17 cellular contexts compared by ENCODE assay signal in the genomic region with DNA sequence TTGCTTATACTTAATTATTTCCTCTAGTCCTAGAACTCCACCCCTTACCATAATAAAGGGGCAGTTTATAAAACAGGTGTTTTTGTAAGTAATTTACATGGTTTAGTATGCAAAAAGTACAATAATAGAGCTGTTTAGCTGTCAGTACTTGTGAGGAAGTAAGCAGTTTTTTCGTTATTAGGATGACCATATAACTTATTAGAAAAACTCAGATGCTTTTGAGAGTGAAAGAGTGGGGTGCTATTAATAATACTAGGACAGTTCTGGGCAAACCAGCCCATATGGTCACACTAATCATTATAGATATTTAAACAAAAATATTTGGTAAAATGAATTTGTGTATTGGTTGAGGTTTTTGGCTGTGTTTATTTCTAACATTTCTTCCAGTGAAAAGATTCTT.
A peak's percentile ranks its signal among the peaks of the same experiment; 100 is the strongest.
DNase-seq lines count a peak whose midpoint lies in the region; ATAC-seq and TF ChIP-seq lines count a peak whose summit lies in the region.
"Had no signal": no experiment of that assay in that cellular context is flagged by ENCODE, and none has a peak within 500 bp of the region (broad histone marks: within the 10 kb centered on the region; RNA-seq: fewer than 3 reads in every experiment).

No MANE protein-coding gene starts in this region.

- POLR2A ChIA-PET in HEK293T (lab: Yijun Ruan, JAX), result no interaction called here

- 89 to 94% methylated on average over 1 of the region's 1 CpG for WGBS in testis, 2 donors

- intact Hi-C loops in testis (cut with DNase I; ENCODE audit: low total_unique reads), result no loop called here
- intact Hi-C loops in CD14-positive monocyte (cut with micrococcal nuclease), result no loop called here

- peaks cover 12 to 18% of the 10 kb centered on the region in 2 donors for H3K36me3 Mint-ChIP-seq in CD14-positive monocyte

- DNase-seq in GM12865 (ENCODE audit: low read depth), result peak; percentile 35
- DNase-seq in iPS-NIHi11 (ENCODE audit: low spot score), result no peak
- DNase-seq in testis, result no peak
- DNase-seq in CD14-positive monocyte (ENCODE audit: low spot score), result no peak
- DNase-seq in HEK293T (ENCODE audit: extremely low spot score), result no peak
- DNase-seq: 8988T; Calu3; CD8-positive, alpha-beta T cell; DMS79 treated with DMSO at 0.1 percent for 48 hours; GF-D8; H9 had no signal

- H3K9me3 ChIP-seq in testis, result no peaks in the 10 kb centered on the region

- no peaks in the 10 kb centered on the region for H3K36me3 ChIP-seq in testis (ENCODE audit: low read depth, missing control alignments)

- no peaks in the 10 kb centered on the region for H3K27me3 Mint-ChIP-seq in CD14-positive monocyte (ENCODE audit: low read depth in 3 of 3)

- H3K27ac ChIP-seq in testis, result no peak overlapping the region
- H3K27ac ChIP-seq: BLaER1, HL-60, KMS-11 had no signal

- peaks cover 9 to 29% (median 17%) of the 10 kb centered on the region in 7 donors for H3K9me3 Mint-ChIP-seq in CD14-positive monocyte

- no peak overlapping the region for H3K27ac Mint-ChIP-seq in CD14-positive monocyte
- H3K27ac Mint-ChIP-seq: CD8-positive, alpha-beta T cell had no signal

- ATAC-seq in GM18907 (IDR thresholded peaks at IDR 0.05; ENCODE audit: unreplicated experiment), result peak; percentile 62
- ATAC-seq in GM21619 (IDR thresholded peaks at IDR 0.05; ENCODE audit: unreplicated experiment), result peak; percentile 70
- ATAC-seq in HG03521 (IDR thresholded peaks at IDR 0.05; ENCODE audit: unreplicated experiment), result peak; percentile 40
- ATAC-seq: CD8-positive, alpha-beta T cell had no signal

- H3K4me1 Mint-ChIP-seq in CD14-positive monocyte, result no peaks in the 10 kb centered on the region

- no peaks in the 10 kb centered on the region for H3K4me1 ChIP-seq in testis
- H3K4me1 ChIP-seq: BLaER1 had no signal

- H3K4me3 ChIP-seq in GM12865 (ENCODE audit: low read depth, low read length) (no peak overlapping the region), testis (no peak overlapping the region)
- H3K4me3 ChIP-seq: BLaER1 had no signal

- TF ChIP-seq POLR2A in testis (IDR thresholded peaks at IDR 0.05), result no peak

- H3K4me3 Mint-ChIP-seq in CD14-positive monocyte, result no peak overlapping the region
- H3K4me3 Mint-ChIP-seq: CD8-positive, alpha-beta T cell; H9 had no signal

- no peak for TF ChIP-seq CTCF in GM12865 (IDR thresholded peaks at IDR 0.05; ENCODE audit: insufficient read depth, low read depth, low read length, missing control alignments)
- no peak for TF ChIP-seq CTCF in testis (IDR thresholded peaks at IDR 0.05)
- TF ChIP-seq CTCF in CD14-positive monocyte (IDR thresholded peaks at IDR 0.05), result no peak

- no peaks in the 10 kb centered on the region for H3K27me3 ChIP-seq in testis
- H3K27me3 ChIP-seq: BLaER1 had no signal

- CTCF ChIA-PET in HEK293T (lab: Yijun Ruan, JAX), result no interaction called here

TF ChIP-seq in HEK293T, 16 proteins besides CTCF, POLR2A, EP300 and RAD21:
- no peak for TF ChIP-seq ZNF384 (IDR thresholded peaks at IDR 0.05)
- TF ChIP-seq BHLHE40 (IDR thresholded peaks at IDR 0.05; ENCODE audit: borderline replicate concordance), result no peak
- no peak for TF ChIP-seq FOXA1 (IDR thresholded peaks at IDR 0.05)
- TF ChIP-seq, protein P1, sequence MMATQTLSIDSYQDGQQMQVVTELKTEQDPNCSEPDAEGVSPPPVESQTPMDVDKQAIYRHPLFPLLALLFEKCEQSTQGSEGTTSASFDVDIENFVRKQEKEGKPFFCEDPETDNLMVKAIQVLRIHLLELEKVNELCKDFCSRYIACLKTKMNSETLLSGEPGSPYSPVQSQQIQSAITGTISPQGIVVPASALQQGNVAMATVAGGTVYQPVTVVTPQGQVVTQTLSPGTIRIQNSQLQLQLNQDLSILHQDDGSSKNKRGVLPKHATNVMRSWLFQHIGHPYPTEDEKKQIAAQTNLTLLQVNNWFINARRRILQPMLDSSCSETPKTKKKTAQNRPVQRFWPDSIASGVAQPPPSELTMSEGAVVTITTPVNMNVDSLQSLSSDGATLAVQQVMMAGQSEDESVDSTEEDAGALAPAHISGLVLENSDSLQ (IDR thresholded peaks at IDR 0.05), result no peak
- no peak for TF ChIP-seq LEF1 (IDR thresholded peaks at IDR 0.05; ENCODE audit: borderline replicate concordance)
- TF ChIP-seq ELF4 (IDR thresholded peaks at IDR 0.05), result no peak
